In the genomic region with DNA sequence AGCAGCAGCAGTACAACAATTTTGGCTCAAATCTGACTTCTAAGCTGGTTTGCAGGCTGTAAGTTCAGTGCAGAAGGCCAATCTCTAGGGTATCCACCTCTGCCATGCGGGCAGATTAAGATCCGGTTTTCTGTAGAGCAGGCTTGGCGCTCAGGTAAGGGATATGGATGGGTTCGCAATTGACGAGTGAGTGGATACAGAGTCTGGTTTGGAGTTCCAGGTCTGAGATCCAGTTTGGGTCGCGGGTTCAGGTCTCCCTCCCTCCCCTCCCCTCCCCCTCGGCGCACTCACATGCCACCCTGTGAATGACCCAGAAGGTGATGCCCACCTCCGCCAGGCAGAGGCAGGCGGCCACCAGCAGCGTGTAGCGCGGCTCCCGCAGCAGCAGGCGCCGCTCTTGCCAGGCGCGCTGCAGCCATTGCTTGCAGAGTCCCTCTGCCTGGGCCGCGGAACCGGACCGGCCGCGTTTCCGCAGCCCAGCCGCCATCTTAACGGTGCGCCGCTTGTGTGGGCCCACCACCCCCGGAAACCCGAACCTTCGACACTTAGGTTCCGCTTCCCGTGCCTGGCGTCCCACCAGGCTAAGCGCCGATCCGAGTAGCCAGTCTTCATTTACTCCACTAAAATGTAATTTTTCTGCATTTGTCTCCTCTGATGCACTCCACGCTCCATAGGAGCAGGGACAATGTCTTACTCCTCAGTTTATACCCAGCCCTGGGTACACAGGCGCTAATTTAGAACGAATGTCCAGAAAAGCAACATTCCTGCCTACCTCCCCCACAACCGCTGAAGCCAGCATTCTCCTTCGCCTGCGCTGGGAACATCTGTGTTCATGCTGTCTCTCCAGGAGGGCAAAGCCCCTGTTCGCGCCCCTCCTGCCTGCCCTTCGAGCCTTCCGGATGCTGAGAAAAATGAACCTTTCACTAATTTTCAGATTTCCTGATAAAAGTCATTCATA, we compare ENCODE assay signal across 1 cellular context.
A peak's percentile ranks its signal among the peaks of the same experiment; 100 is the strongest.
TF ChIP-seq lines count a peak whose summit lies in the region.

A gene (minus strand): TSS at position 509 of the 958 bp plus-strand sequence. CDS start 22 bp downstream, at position 487.

TF ChIP-seq in HepG2, 621 proteins besides CTCF, POLR2A, EP300 and RAD21 (continued from another document and continues in another):
- TF ChIP-seq, protein P1, sequence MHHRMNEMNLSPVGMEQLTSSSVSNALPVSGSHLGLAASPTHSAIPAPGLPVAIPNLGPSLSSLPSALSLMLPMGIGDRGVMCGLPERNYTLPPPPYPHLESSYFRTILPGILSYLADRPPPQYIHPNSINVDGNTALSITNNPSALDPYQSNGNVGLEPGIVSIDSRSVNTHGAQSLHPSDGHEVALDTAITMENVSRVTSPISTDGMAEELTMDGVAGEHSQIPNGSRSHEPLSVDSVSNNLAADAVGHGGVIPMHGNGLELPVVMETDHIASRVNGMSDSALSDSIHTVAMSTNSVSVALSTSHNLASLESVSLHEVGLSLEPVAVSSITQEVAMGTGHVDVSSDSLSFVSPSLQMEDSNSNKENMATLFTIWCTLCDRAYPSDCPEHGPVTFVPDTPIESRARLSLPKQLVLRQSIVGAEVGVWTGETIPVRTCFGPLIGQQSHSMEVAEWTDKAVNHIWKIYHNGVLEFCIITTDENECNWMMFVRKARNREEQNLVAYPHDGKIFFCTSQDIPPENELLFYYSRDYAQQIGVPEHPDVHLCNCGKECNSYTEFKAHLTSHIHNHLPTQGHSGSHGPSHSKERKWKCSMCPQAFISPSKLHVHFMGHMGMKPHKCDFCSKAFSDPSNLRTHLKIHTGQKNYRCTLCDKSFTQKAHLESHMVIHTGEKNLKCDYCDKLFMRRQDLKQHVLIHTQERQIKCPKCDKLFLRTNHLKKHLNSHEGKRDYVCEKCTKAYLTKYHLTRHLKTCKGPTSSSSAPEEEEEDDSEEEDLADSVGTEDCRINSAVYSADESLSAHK (CRISPR knock-in tag; IDR thresholded peaks at IDR 0.05; ENCODE audit: borderline replicate concordance): no peak
- TF ChIP-seq, protein P2, sequence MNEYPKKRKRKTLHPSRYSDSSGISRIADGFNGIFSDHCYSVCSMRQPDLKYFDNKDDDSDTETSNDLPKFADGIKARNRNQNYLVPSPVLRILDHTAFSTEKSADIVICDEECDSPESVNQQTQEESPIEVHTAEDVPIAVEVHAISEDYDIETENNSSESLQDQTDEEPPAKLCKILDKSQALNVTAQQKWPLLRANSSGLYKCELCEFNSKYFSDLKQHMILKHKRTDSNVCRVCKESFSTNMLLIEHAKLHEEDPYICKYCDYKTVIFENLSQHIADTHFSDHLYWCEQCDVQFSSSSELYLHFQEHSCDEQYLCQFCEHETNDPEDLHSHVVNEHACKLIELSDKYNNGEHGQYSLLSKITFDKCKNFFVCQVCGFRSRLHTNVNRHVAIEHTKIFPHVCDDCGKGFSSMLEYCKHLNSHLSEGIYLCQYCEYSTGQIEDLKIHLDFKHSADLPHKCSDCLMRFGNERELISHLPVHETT (CRISPR knock-in tag; conservative IDR thresholded peaks at IDR 0.05): peak; percentile 86
- TF ChIP-seq, protein P3, sequence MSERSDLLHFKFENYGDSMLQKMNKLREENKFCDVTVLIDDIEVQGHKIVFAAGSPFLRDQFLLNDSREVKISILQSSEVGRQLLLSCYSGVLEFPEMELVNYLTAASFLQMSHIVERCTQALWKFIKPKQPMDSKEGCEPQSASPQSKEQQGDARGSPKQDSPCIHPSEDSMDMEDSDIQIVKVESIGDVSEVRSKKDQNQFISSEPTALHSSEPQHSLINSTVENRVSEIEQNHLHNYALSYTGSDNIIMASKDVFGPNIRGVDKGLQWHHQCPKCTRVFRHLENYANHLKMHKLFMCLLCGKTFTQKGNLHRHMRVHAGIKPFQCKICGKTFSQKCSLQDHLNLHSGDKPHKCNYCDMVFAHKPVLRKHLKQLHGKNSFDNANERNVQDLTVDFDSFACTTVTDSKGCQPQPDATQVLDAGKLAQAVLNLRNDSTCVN (CRISPR knock-in tag; IDR thresholded peaks at IDR 0.05; ENCODE audit: borderline replicate concordance): 0 out of 2 replicates have a peak, but pooled peaks have one; percentile 50
- TF ChIP-seq ZNF572 (CRISPR knock-in tag; IDR thresholded peaks at IDR 0.05) (no peak), GATAD1 (CRISPR knock-in tag; IDR thresholded peaks at IDR 0.05) (peak; percentile 94), FOXM1 (CRISPR knock-in tag; IDR thresholded peaks at IDR 0.05) (0 out of 2 replicates have a peak, but pooled peaks have one; percentile 45), RFX1 (IDR thresholded peaks at IDR 0.05) (no peak), RAD51 (IDR thresholded peaks at IDR 0.05; ENCODE audit: borderline replicate concordance) (no peak), HHEX (CRISPR knock-in tag; IDR thresholded peaks at IDR 0.05) (no peak), TBL1XR1 (IDR thresholded peaks at IDR 0.05; ENCODE audit: borderline replicate concordance, low read length, partially characterized antibody) (no peak), ZNF33A (CRISPR knock-in tag; IDR thresholded peaks at IDR 0.05; ENCODE audit: borderline replicate concordance) (no peak), GZF1 (CRISPR knock-in tag; IDR thresholded peaks at IDR 0.05) (0 out of 2 replicates have a peak, but pooled peaks have one; percentile 53), ZBTB21 (CRISPR knock-in tag; IDR thresholded peaks at IDR 0.05) (no peak; the same call in 1 of the 2 replicates), ZNF205 (CRISPR knock-in tag; IDR thresholded peaks at IDR 0.05) (peak; percentile 59; the same call in 1 of the 2 replicates), ZNF10 (CRISPR knock-in tag; IDR thresholded peaks at IDR 0.05; ENCODE audit: borderline replicate concordance, low read depth) (no peak), ZNF777 (CRISPR knock-in tag; IDR thresholded peaks at IDR 0.05) (no peak), FLYWCH1 (CRISPR knock-in tag; IDR thresholded peaks at IDR 0.05) (no peak), TSC22D2 (CRISPR knock-in tag; IDR thresholded peaks at IDR 0.05; ENCODE audit: borderline replicate concordance) (peak; percentile 93; the same call in 1 of the 2 replicates), SETDB1 (CRISPR knock-in tag; IDR thresholded peaks at IDR 0.05; ENCODE audit: borderline replicate concordance) (no peak), ZNF180 (CRISPR knock-in tag; IDR thresholded peaks at IDR 0.05; ENCODE audit: borderline replicate concordance, low read depth) (no peak), TOPORS (CRISPR knock-in tag; IDR thresholded peaks at IDR 0.05) (no peak), YEATS2 (CRISPR knock-in tag; IDR thresholded peaks at IDR 0.05; ENCODE audit: borderline replicate concordance) (peak; percentile 65), ZNF260 (CRISPR knock-in tag; IDR thresholded peaks at IDR 0.05; ENCODE audit: borderline replicate concordance, low read depth) (no peak), GABPA (IDR thresholded peaks at IDR 0.05; ENCODE audit: low read depth, low read length) (no peak), GABPA (CRISPR knock-in tag; IDR thresholded peaks at IDR 0.05; ENCODE audit: low read depth) (peak; percentile 88), ZNF468 (CRISPR knock-in tag; IDR thresholded peaks at IDR 0.05) (0 out of 2 replicates have a peak, but pooled peaks have one; percentile 63), ZFY (CRISPR knock-in tag; IDR thresholded peaks at IDR 0.05) (peak; percentile 85)
- TF ChIP-seq, protein P4, sequence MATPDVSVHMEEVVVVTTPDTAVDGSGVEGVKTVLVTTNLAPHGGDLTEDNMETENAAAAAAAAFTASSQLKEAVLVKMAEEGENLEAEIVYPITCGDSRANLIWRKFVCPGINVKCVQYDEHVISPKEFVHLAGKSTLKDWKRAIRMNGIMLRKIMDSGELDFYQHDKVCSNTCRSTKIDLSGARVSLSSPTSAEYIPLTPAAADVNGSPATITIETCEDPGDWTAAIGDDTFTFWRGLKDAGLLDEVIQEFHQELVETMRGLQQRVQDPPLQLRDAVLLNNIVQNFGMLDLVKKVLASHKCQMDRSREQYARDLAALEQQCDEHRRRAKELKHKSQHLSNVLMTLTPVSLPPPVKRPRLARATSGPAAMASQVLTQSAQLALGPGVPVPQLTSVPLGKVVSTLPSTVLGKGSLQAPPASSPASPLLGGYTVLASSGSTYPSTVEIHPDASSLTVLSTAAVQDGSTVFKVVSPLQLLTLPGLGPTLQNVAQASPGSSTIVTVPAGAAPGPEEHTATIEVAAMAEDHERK (CRISPR knock-in tag; IDR thresholded peaks at IDR 0.05; ENCODE audit: low read depth): no peak
- TF ChIP-seq, protein P5, sequence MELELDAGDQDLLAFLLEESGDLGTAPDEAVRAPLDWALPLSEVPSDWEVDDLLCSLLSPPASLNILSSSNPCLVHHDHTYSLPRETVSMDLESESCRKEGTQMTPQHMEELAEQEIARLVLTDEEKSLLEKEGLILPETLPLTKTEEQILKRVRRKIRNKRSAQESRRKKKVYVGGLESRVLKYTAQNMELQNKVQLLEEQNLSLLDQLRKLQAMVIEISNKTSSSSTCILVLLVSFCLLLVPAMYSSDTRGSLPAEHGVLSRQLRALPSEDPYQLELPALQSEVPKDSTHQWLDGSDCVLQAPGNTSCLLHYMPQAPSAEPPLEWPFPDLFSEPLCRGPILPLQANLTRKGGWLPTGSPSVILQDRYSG (CRISPR knock-in tag; IDR thresholded peaks at IDR 0.05): no peak; the same call in 1 of the 2 replicates
- TF ChIP-seq, protein P6, sequence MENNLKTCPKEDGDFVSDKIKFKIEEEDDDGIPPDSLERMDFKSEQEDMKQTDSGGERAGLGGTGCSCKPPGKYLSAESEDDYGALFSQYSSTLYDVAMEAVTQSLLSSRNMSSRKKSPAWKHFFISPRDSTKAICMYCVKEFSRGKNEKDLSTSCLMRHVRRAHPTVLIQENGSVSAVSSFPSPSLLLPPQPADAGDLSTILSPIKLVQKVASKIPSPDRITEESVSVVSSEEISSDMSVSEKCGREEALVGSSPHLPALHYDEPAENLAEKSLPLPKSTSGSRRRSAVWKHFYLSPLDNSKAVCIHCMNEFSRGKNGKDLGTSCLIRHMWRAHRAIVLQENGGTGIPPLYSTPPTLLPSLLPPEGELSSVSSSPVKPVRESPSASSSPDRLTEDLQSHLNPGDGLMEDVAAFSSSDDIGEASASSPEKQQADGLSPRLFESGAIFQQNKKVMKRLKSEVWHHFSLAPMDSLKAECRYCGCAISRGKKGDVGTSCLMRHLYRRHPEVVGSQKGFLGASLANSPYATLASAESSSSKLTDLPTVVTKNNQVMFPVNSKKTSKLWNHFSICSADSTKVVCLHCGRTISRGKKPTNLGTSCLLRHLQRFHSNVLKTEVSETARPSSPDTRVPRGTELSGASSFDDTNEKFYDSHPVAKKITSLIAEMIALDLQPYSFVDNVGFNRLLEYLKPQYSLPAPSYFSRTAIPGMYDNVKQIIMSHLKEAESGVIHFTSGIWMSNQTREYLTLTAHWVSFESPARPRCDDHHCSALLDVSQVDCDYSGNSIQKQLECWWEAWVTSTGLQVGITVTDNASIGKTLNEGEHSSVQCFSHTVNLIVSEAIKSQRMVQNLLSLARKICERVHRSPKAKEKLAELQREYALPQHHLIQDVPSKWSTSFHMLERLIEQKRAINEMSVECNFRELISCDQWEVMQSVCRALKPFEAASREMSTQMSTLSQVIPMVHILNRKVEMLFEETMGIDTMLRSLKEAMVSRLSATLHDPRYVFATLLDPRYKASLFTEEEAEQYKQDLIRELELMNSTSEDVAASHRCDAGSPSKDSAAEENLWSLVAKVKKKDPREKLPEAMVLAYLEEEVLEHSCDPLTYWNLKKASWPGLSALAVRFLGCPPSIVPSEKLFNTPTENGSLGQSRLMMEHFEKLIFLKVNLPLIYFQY (CRISPR knock-in tag; IDR thresholded peaks at IDR 0.05; ENCODE audit: borderline replicate concordance): peak; percentile 99
- TF ChIP-seq, protein P7, sequence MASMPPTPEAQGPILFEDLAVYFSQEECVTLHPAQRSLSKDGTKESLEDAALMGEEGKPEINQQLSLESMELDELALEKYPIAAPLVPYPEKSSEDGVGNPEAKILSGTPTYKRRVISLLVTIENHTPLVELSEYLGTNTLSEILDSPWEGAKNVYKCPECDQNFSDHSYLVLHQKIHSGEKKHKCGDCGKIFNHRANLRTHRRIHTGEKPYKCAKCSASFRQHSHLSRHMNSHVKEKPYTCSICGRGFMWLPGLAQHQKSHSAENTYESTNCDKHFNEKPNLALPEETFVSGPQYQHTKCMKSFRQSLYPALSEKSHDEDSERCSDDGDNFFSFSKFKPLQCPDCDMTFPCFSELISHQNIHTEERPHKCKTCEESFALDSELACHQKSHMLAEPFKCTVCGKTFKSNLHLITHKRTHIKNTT (CRISPR knock-in tag; IDR thresholded peaks at IDR 0.05): no peak
- TF ChIP-seq, protein P8, sequence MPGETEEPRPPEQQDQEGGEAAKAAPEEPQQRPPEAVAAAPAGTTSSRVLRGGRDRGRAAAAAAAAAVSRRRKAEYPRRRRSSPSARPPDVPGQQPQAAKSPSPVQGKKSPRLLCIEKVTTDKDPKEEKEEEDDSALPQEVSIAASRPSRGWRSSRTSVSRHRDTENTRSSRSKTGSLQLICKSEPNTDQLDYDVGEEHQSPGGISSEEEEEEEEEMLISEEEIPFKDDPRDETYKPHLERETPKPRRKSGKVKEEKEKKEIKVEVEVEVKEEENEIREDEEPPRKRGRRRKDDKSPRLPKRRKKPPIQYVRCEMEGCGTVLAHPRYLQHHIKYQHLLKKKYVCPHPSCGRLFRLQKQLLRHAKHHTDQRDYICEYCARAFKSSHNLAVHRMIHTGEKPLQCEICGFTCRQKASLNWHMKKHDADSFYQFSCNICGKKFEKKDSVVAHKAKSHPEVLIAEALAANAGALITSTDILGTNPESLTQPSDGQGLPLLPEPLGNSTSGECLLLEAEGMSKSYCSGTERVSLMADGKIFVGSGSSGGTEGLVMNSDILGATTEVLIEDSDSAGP (CRISPR knock-in tag; IDR thresholded peaks at IDR 0.05; ENCODE audit: borderline replicate concordance): peak; percentile 89
- TF ChIP-seq, protein P9, sequence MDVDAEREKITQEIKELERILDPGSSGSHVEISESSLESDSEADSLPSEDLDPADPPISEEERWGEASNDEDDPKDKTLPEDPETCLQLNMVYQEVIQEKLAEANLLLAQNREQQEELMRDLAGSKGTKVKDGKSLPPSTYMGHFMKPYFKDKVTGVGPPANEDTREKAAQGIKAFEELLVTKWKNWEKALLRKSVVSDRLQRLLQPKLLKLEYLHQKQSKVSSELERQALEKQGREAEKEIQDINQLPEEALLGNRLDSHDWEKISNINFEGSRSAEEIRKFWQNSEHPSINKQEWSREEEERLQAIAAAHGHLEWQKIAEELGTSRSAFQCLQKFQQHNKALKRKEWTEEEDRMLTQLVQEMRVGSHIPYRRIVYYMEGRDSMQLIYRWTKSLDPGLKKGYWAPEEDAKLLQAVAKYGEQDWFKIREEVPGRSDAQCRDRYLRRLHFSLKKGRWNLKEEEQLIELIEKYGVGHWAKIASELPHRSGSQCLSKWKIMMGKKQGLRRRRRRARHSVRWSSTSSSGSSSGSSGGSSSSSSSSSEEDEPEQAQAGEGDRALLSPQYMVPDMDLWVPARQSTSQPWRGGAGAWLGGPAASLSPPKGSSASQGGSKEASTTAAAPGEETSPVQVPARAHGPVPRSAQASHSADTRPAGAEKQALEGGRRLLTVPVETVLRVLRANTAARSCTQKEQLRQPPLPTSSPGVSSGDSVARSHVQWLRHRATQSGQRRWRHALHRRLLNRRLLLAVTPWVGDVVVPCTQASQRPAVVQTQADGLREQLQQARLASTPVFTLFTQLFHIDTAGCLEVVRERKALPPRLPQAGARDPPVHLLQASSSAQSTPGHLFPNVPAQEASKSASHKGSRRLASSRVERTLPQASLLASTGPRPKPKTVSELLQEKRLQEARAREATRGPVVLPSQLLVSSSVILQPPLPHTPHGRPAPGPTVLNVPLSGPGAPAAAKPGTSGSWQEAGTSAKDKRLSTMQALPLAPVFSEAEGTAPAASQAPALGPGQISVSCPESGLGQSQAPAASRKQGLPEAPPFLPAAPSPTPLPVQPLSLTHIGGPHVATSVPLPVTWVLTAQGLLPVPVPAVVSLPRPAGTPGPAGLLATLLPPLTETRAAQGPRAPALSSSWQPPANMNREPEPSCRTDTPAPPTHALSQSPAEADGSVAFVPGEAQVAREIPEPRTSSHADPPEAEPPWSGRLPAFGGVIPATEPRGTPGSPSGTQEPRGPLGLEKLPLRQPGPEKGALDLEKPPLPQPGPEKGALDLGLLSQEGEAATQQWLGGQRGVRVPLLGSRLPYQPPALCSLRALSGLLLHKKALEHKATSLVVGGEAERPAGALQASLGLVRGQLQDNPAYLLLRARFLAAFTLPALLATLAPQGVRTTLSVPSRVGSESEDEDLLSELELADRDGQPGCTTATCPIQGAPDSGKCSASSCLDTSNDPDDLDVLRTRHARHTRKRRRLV (CRISPR knock-in tag; IDR thresholded peaks at IDR 0.05): peak; percentile 74; the same call in 1 of the 2 replicates
